In the genomic region with DNA sequence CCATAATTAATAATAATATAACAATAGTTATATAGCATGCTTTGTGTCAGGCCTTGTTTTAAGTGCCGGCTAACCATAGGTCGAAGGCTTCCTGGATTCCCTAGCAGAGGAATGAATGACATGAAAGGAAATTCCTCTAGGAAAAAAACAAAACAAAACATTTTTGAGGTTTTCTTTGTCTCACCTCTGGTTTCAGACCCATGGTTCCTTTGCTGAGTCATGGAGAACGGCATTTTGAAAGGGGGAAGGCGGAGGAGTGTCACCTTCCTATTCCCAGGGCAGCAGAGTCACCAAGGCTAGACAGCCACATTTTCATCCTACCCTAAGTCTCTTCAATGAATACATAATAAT, we compare ENCODE assay signal across 1 cellular context.
A peak's percentile ranks its signal among the peaks of the same experiment; 100 is the strongest.
TF ChIP-seq lines count a peak whose summit lies in the region.

No MANE protein-coding gene starts in this region.

TF ChIP-seq in IMR-90, 13 proteins besides CTCF, POLR2A, EP300 and RAD21:
- no peak for TF ChIP-seq FOS (IDR thresholded peaks at IDR 0.05; ENCODE audit: low read depth, low read length)
- peak; percentile 50 for TF ChIP-seq MAFK (IDR thresholded peaks at IDR 0.05; ENCODE audit: low read depth, low read length)
- TF ChIP-seq SMC3 (IDR thresholded peaks at IDR 0.05; ENCODE audit: low read depth, low read length) = no peak
- TF ChIP-seq MXI1 (IDR thresholded peaks at IDR 0.05; ENCODE audit: borderline replicate concordance, low read depth, low read length) = no peak
- peak; percentile 85 for TF ChIP-seq NFE2L2 (IDR thresholded peaks at IDR 0.05; ENCODE audit: low read depth, low read length)
- TF ChIP-seq MAZ (IDR thresholded peaks at IDR 0.05; ENCODE audit: borderline replicate concordance, low read depth, low read length) = no peak
- no peak for TF ChIP-seq ELK1 (IDR thresholded peaks at IDR 0.05; ENCODE audit: borderline replicate concordance, low read depth, low read length)
- TF ChIP-seq CHD1 (IDR thresholded peaks at IDR 0.05; ENCODE audit: low read depth, low read length) = no peak
- no peak for TF ChIP-seq BHLHE40 (IDR thresholded peaks at IDR 0.05; ENCODE audit: low read depth, low read length)
